Comparison of ENCODE assay signal across 8 cellular contexts in genomic region chr21:15483138-15483780, GRCh38.
A peak's percentile ranks its signal among the peaks of the same experiment; 100 is the strongest.
DNase-seq lines count a peak whose midpoint lies in the region; ATAC-seq lines count a peak whose summit lies in the region.

No MANE protein-coding gene starts in this region.

- POLR2A ChIA-PET in CD8-positive, alpha-beta memory T cell (lab: Charles Lee), result interaction anchor here (0.6 kb wide), 1 partner anchor 307 kb away, joined by 8 read pairs; no protein-coding TSS in a partner anchor
- POLR2A ChIA-PET in activated CD4-positive, alpha-beta memory T cell treated with anti-CD3 and anti-CD28 coated beads for 36 hours (lab: Charles Lee), result no interaction called here

- H3K27me3 ChIP-seq in CD8-positive, alpha-beta memory T cell (ENCODE audit: insufficient read depth, low read length, poor library complexity, severe bottlenecking), result no peaks in the 10 kb centered on the region

- H3K4me3 ChIP-seq in CD8-positive, alpha-beta memory T cell (ENCODE audit: low read length), result no peak overlapping the region

- no peaks in the 10 kb centered on the region for H3K36me3 ChIP-seq in CD8-positive, alpha-beta memory T cell (ENCODE audit: insufficient read depth, low read length)

- no peaks in the 10 kb centered on the region for H3K9me3 ChIP-seq in CD8-positive, alpha-beta memory T cell (ENCODE audit: low read length)

- H3K27ac ChIP-seq in CD8-positive, alpha-beta memory T cell (ENCODE audit: low read depth, low read length), result no peak overlapping the region

- CTCF ChIA-PET in CD8-positive, alpha-beta memory T cell (lab: Charles Lee), result interaction anchor here (0.7 to 2.3 kb wide), 9 partner anchors 9 to 424 kb away, joined by 3 to 19 read pairs (median 3); no protein-coding TSS in a partner anchor
- CTCF ChIA-PET in activated CD4-positive, alpha-beta memory T cell treated with anti-CD3 and anti-CD28 coated beads for 36 hours (lab: Charles Lee), result interaction anchor here (0.7 to 1.8 kb wide), 21 partner anchors 8 to 1222 kb away, joined by 3 to 12 read pairs (median 4); partner anchors contain the start of gene NRIP1

- intact Hi-C loops in activated CD4-positive, alpha-beta memory T cell treated with anti-CD3 and anti-CD28 coated beads for 36 hours (cut with micrococcal nuclease), result loop anchor here (1.0 to 5.0 kb wide), 4 partner anchors 61 to 1226 kb away; no protein-coding TSS in a partner anchor

- H3K4me1 Mint-ChIP-seq in CD8-positive, alpha-beta memory T cell, result peaks cover 7 to 25% (median 12%) of the 10 kb centered on the region in 3 donors
- H3K4me1 Mint-ChIP-seq in activated CD4-positive, alpha-beta memory T cell treated with anti-CD3 and anti-CD28 coated beads for 36 hours (ENCODE audit: low read depth), result peaks cover 20% of the 10 kb centered on the region

- H3K9me3 Mint-ChIP-seq in CD8-positive, alpha-beta memory T cell, result peaks cover 0 to 1% (median 0%) of the 10 kb centered on the region in 5 donors
- H3K9me3 Mint-ChIP-seq in activated CD4-positive, alpha-beta memory T cell treated with anti-CD3 and anti-CD28 coated beads for 36 hours, result peaks cover 4% of the 10 kb centered on the region

- H3K36me3 Mint-ChIP-seq in CD8-positive, alpha-beta memory T cell, result no peaks in the 10 kb centered on the region
- no peaks in the 10 kb centered on the region for H3K36me3 Mint-ChIP-seq in activated CD4-positive, alpha-beta memory T cell treated with anti-CD3 and anti-CD28 coated beads for 36 hours

- H3K4me1 ChIP-seq in CD8-positive, alpha-beta memory T cell (ENCODE audit: insufficient read depth, low read length), result no peaks in the 10 kb centered on the region

- no peaks in the 10 kb centered on the region for H3K27me3 Mint-ChIP-seq in CD8-positive, alpha-beta memory T cell
- no peaks in the 10 kb centered on the region for H3K27me3 Mint-ChIP-seq in activated CD4-positive, alpha-beta memory T cell treated with anti-CD3 and anti-CD28 coated beads for 36 hours

- no peak overlapping the region for H3K27ac Mint-ChIP-seq in CD8-positive, alpha-beta memory T cell
- H3K27ac Mint-ChIP-seq in activated CD4-positive, alpha-beta memory T cell treated with anti-CD3 and anti-CD28 coated beads for 36 hours, result no peak overlapping the region

- ATAC-seq in GM19397 (IDR thresholded peaks at IDR 0.05; ENCODE audit: unreplicated experiment) (peak; percentile 96), HG03457 (IDR thresholded peaks at IDR 0.05; ENCODE audit: unreplicated experiment) (peak; percentile 90)

- peak overlapping the region in 1 of 7 donors; percentile 2 for H3K4me3 Mint-ChIP-seq in CD8-positive, alpha-beta memory T cell
- H3K4me3 Mint-ChIP-seq in activated CD4-positive, alpha-beta memory T cell treated with anti-CD3 and anti-CD28 coated beads for 36 hours, result no peak overlapping the region

- DNase-seq in CD8-positive, alpha-beta memory T cell, result peak; percentile 63 to 82 (median 65)
- peak; percentile 91 for DNase-seq in NCI-H69 (lab: John Stamatoyannopoulos, UW)
- peak; percentile 85 for DNase-seq in activated CD4-positive, alpha-beta memory T cell treated with anti-CD3 and anti-CD28 coated beads for 36 hours
- DNase-seq in effector CD8-positive, alpha-beta T cell (lab: John Stamatoyannopoulos, UW), result peak; percentile 62
- DNase-seq in medulla oblongata (ENCODE audit: extremely low spot score), result peak; percentile 98
- peak; percentile 49 for DNase-seq in stimulated activated CD8-positive, alpha-beta memory T cell treated with anti-CD3 and anti-CD28 coated beads, Interleukin-15, amount 100 ng/mL, for 24 hours (ENCODE audit: low read depth)
